12 cellular contexts compared by ENCODE assay signal in the genomic region with DNA sequence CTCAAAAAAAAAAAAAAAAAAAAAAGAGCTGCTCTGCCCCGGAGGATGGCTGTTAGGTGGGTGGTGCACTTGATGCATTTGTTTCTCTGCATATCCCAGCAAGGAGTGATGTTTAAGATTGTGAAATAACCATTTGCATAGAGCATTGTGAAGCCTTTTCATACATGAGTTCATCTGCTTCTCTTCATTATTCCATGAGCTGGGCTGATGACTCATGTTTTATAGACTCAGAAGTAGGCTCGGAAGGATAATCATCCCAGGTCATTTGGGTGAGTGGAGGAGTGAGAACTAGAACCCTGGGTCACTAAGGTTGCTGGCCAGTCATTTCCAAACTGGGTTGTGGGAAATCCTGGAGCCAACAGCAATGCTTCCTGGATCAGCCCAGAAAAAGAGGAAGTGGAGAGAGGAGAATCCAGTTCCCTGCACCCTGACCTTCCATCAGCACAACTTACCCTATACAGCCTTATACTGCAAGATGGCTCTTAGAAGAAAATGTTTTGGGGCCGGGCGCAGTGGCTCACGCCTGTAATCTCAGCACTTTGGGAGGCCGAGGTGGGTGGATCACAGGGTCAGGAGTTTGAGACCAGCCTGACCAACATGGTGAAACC. TPM values are rescaled to one million over a fixed set of nuclear protein-coding genes. Genes with fewer than 3 reads are reported as not detected.
DNase-seq lines count a peak whose midpoint lies in the region; ATAC-seq lines count a peak whose summit lies in the region.
"Had no signal": no experiment of that assay in that cellular context is flagged by ENCODE, and none has a peak within 500 bp of the region (broad histone marks: within the 10 kb centered on the region; RNA-seq: fewer than 3 reads in every experiment).

No MANE protein-coding gene starts in this region.

- ATAC-seq in GM21529 (IDR thresholded peaks at IDR 0.05; ENCODE audit: unreplicated experiment): no peak

- intact Hi-C loops in posterior vena cava (cut with DNase I): no loop called here

- peak; percentile 38 for DNase-seq in AG20443 (ENCODE audit: low spot score)
- DNase-seq in HS-5 (ENCODE audit: low read depth): peak; percentile 20
- DNase-seq in astrocyte of the hippocampus (ENCODE audit: low read depth, low spot score): peak; percentile 31
- peak; percentile 55 for DNase-seq in kidney glomerular epithelial cell (lab: John Stamatoyannopoulos, UW)
- DNase-seq in activated CD4-positive, CD25-positive, alpha-beta regulatory T cell (lab: John Stamatoyannopoulos, UW): no peak
- DNase-seq in activated naive CD4-positive, alpha-beta T cell (lab: John Stamatoyannopoulos, UW): no peak
- DNase-seq in posterior vena cava (ENCODE audit: low spot score): no peak
- DNase-seq: Caco-2, dermis blood vessel endothelial cell, posterior cingulate gyrus, RPMI8226 had no signal

RNA-seq across cellular contexts. Expression of a gene that starts 45.3 kb away (rescaled TPM):
- 10 to 100 TPM; 54.6 to 75.8 TPM for total RNA-seq in posterior vena cava

RNA-seq across cellular contexts. Expression of a gene that starts 59.2 kb away (rescaled TPM):
- total RNA-seq in posterior vena cava: 10 to 100 TPM; 41.2 to 48.0 TPM

Comparison
In these comparisons a context has a peak if more than half of its experiments do, and no peak if none do; other contexts are left out.
1. DNase-seq: peak in AG20443 (single experiment), HS-5 (single experiment), astrocyte of the hippocampus (single experiment) and kidney glomerular epithelial cell (single experiment); none in activated CD4-positive, CD25-positive, alpha-beta regulatory T cell (0 of 4), activated naive CD4-positive, alpha-beta T cell (0 of 4) and posterior vena cava (single experiment).